ENCODE assay signal across 8 cellular contexts in genomic region chr7:6577369-6578113, GRCh38. TPM values are rescaled to one million over a fixed set of nuclear protein-coding genes. Genes with fewer than 3 reads are reported as not detected.
DNase-seq lines count a peak whose midpoint lies in the region; ATAC-seq and TF ChIP-seq lines count a peak whose summit lies in the region.

Gene ZDHHC4, plus strand, starts transcription at chr7:6577454. Its CDS starts 3,108 bp downstream, at chr7:6580562.

- no peaks in the 10 kb centered on the region for H3K27me3 ChIP-seq in mucosa of stomach (ENCODE audit: control insufficient read depth, insufficient read depth, low read length)

- no peaks in the 10 kb centered on the region for H3K9me3 ChIP-seq in mucosa of stomach (ENCODE audit: control insufficient read depth, low read length)

- ATAC-seq in GM21528 (IDR thresholded peaks at IDR 0.05; ENCODE audit: low FRiP score, unreplicated experiment): peak; percentile 95

- no peak for TF ChIP-seq CTCF in epithelial cell of proximal tubule (conservative IDR thresholded peaks at IDR 0.05; ENCODE audit: low read depth, low read length)

- peak within 1 kb of the TSS; percentile 95 for H3K4me3 ChIP-seq in epithelial cell of proximal tubule (ENCODE audit: low read depth, low read length)
- peak within 1 kb of the TSS; percentile 60 for H3K4me3 ChIP-seq in mucosa of stomach (ENCODE audit: low read length)

- no peaks in the 10 kb centered on the region for H3K4me1 ChIP-seq in mucosa of stomach (ENCODE audit: control insufficient read depth, insufficient read depth, low read length)

- no peaks in the 10 kb centered on the region for H3K36me3 ChIP-seq in mucosa of stomach (ENCODE audit: control insufficient read depth, insufficient read depth, low read length)

- DNase-seq in DMS 273 treated with DMSO at 0.1 percent for 48 hours (lab: John Stamatoyannopoulos, UW) (peak; percentile 60), HuH-7.5 (ENCODE audit: low spot score) (peak; percentile 95), OCI-M1 (lab: John Stamatoyannopoulos, UW) (peak; percentile 90), activated T-cell treated with anti-CD3 and anti-CD28 coated beads for 4 hours (peak; percentile 81), epithelial cell of proximal tubule (ENCODE audit: low read depth) (no peak)
- DNase-seq in stimulated activated CD8-positive, alpha-beta memory T cell treated with anti-CD3 and anti-CD28 coated beads, Interleukin-4, amount 100 ng/mL, for 48 hours: peak; percentile 94

- peak within 1 kb of the TSS; percentile 96 for H3K9ac ChIP-seq in mucosa of stomach (ENCODE audit: low read length)

RNA-seq across cellular contexts. Expression of gene ZDHHC4, which starts in this region (rescaled TPM):
- total RNA-seq in epithelial cell of proximal tubule: 37.5 and 55.1 TPM in 2 replicates
